21 cellular contexts compared by ENCODE assay signal in the genomic region with DNA sequence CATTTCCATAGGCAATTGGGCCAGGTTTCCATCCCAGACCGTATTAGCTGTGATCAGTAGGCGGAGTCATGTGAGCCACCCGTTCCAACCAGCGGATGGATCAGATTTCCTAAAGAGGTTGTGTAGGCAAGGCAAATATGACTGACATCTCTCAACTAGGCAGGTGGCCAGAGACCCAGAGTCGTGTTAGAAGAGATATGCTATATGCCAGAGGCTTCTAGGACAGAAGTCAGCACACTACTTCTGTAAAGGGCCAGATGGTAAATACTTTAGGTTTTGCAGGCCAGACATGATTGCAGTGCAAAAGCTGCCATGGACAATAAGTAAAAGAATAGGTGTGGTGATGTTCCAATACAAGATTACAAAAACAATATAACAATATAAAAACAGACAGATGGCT.
DNase-seq lines count a peak whose midpoint lies in the region; ATAC-seq and TF ChIP-seq lines count a peak whose summit lies in the region.
"Had no signal": no experiment of that assay in that cellular context is flagged by ENCODE, and none has a peak within 500 bp of the region (broad histone marks: within the 10 kb centered on the region; RNA-seq: fewer than 3 reads in every experiment).

No MANE protein-coding gene starts in this region.

- TF ChIP-seq CTCF in LNCaP clone FGC (IDR thresholded peaks at IDR 0.05; ENCODE audit: control insufficient read depth, extremely low read depth, insufficient read depth) (no peak), transverse colon (IDR thresholded peaks at IDR 0.05) (no peak)

- H3K4me3 ChIP-seq in LNCaP clone FGC (ENCODE audit: low read depth, low read length) (no peak overlapping the region), transverse colon (no peak overlapping the region)
- H3K4me3 ChIP-seq: esophagus muscularis mucosa, smooth muscle cell, vagina had no signal

- H3K36me3 ChIP-seq in transverse colon: no peaks in the 10 kb centered on the region
- H3K36me3 ChIP-seq: esophagus muscularis mucosa, vagina had no signal

- DNase-seq in LNCaP clone FGC (ENCODE audit: low read depth) (peak; percentile 6), NCI-H2029 (lab: John Stamatoyannopoulos, UW) (peak; percentile 79), NCI-H524 (lab: John Stamatoyannopoulos, UW) (peak; percentile 98 to 99), transverse colon (peak; percentile 65), ACHN (no peak)
- DNase-seq in activated T-cell treated with anti-CD3 and anti-CD28 coated beads, Interleukin-2, amount 50 U/mL, for 1 hour: no peak
- DNase-seq: activated CD4-positive, alpha-beta T cell treated with anti-CD3 and anti-CD28 coated beads, Interleukin-2, amount 10 ng/mL, durations not matched to agents 24 days and 14 days; activated CD8-positive, alpha-beta memory T cell treated with anti-CD3 and anti-CD28 coated beads, Interleukin-2, amount 50 U/mL, for 4 hours; activated naive CD4-positive, alpha-beta T cell; amygdala; caudate nucleus; GOT3; midbrain; stimulated activated CD4-positive, alpha-beta T cell treated with anti-CD3 and anti-CD28 coated beads, Interleukin-4, amount 100 ng/mL, for 4 hours; substantia nigra had no signal

- peaks cover 0 to 4% (median 2%) of the 10 kb centered on the region in 4 donors for H3K4me1 ChIP-seq in transverse colon
- H3K4me1 ChIP-seq: esophagus muscularis mucosa, vagina had no signal

- H3K9me3 ChIP-seq in transverse colon: no peaks in the 10 kb centered on the region
- H3K9me3 ChIP-seq: esophagus muscularis mucosa, vagina had no signal

- in situ Hi-C loops in transverse colon (cut with MboI; ENCODE audit: low pct_ligation_motif_present in 1 of 4, low pct_unique_long_range_greater_than_20kb in 1 of 4, low sequenced_read_pairs in 3 of 4) (no loop called here), ACHN (cut with HindIII; ENCODE audit: low pct_ligation_motif_present, low pct_unique_long_range_greater_than_20kb, low sequenced_read_pairs) (no loop called here)

- no peaks in the 10 kb centered on the region for H3K27me3 ChIP-seq in transverse colon
- H3K27me3 ChIP-seq: esophagus muscularis mucosa, vagina had no signal

- TF ChIP-seq EP300 in transverse colon (IDR thresholded peaks at IDR 0.05; ENCODE audit: low read depth): no peak

- no peak for ATAC-seq in HG02763 (IDR thresholded peaks at IDR 0.05; ENCODE audit: unreplicated experiment)
- ATAC-seq: HepG2, left lobe of liver had no signal

- peak overlapping the region; percentile 40 to 72 (median 62) for H3K27ac ChIP-seq in transverse colon
- H3K27ac ChIP-seq: esophagus muscularis mucosa, vagina had no signal

- WGBS in transverse colon (ENCODE audit: low coverage in 1 of 2), 2 donors: 70% methylated on average over 5 of the region's 5 CpGs; no CpG with 5 or more reads in 1 of the 2 donors

- intact Hi-C loops in transverse colon (cut with DNase I; ENCODE audit: low total_unique reads): no loop called here

- TF ChIP-seq POLR2A in transverse colon (IDR thresholded peaks at IDR 0.05): no peak

Comparison
In these comparisons a context has a peak if more than half of its experiments do, and no peak if none do; other contexts are left out.
1. DNase-seq: peak in LNCaP clone FGC (single experiment), NCI-H2029 (single experiment), NCI-H524 (2 of 2) and transverse colon (single experiment); none in activated T-cell treated with anti-CD3 and anti-CD28 coated beads, Interleukin-2, amount 50 U/mL, for 1 hour (single experiment) and ACHN (single experiment).